In the genomic region with DNA sequence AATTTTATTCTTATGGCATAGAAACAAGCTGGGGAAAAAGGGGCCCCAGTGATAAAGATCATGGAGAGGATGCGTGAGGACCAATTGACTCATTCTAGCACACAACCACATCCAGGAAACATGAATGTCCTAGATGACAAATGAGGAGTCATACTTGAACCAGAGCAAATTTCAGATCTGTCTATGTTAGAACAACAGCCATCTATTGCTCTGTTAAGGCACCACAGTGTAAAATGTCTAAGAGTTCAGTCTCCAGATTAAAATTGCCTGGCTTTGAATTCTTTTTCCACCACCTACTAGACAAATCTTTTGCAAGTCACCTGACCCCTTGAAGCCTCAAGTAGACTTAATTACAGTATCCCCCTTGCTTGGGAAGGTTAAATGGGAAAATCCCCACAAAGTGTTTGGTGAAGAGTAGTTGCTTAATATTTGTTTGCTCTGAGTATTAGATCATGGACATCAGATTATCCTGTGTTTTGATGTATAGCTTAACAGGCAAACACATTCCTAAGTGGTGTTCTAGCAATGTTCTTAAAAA, we compare ENCODE assay signal across 8 cellular contexts.
DNase-seq lines count a peak whose midpoint lies in the region; ATAC-seq and TF ChIP-seq lines count a peak whose summit lies in the region.

No MANE protein-coding gene starts in this region.

- H3K9me3 ChIP-seq in Caco-2 = no peaks in the 10 kb centered on the region

- TF ChIP-seq CTCF in Caco-2 (IDR thresholded peaks at IDR 0.05; ENCODE audit: insufficient read depth in 1 of 2, low read depth in 1 of 2, low read length in 1 of 2, severe bottlenecking in 1 of 2, unreplicated experiment in 1 of 2) (no peak), NB4 (IDR thresholded peaks at IDR 0.05; ENCODE audit: low read depth, low read length) (no peak)

- no peak for DNase-seq in Caco-2
- DNase-seq in NB4 (ENCODE audit: low read depth) = peak; percentile 40
- DNase-seq in central memory CD4-positive, alpha-beta T cell = peak; percentile 23
- DNase-seq in stimulated activated effector memory CD8-positive, alpha-beta T cell treated with anti-CD3 and anti-CD28 coated beads, Interleukin-12 subunit alpha, Interleukin-12 subunit beta, amount 100 ng/mL, for 72 hours (ENCODE audit: low spot score in 2 of 2) = peak in 1 of 2 donors; percentile 63
- no peak for DNase-seq in OCI-M2 (lab: John Stamatoyannopoulos, UW; ENCODE audit: unreplicated experiment)
- no peak for DNase-seq in DMS 273 treated with DMSO at 0.1 percent for 48 hours (lab: John Stamatoyannopoulos, UW)

- no peaks in the 10 kb centered on the region for H3K9me3 Mint-ChIP-seq in Caco-2 (ENCODE audit: unreplicated experiment)
- H3K9me3 Mint-ChIP-seq in stimulated activated effector memory CD8-positive, alpha-beta T cell treated with anti-CD3 and anti-CD28 coated beads, Interleukin-12 subunit alpha, Interleukin-12 subunit beta, amount 100 ng/mL, for 72 hours = no peaks in the 10 kb centered on the region

- H3K4me3 ChIP-seq in Caco-2 (ENCODE audit: low read depth, low read length) (no peak overlapping the region), NB4 (ENCODE audit: low read depth, low read length) (no peak overlapping the region)

- CTCF ChIA-PET in Caco-2 (lab: Charles Lee) = no interaction called here

- POLR2A ChIA-PET in Caco-2 (lab: Charles Lee) = no interaction called here

- no peaks in the 10 kb centered on the region for H3K27me3 ChIP-seq in Caco-2 (replicated peaks; ENCODE audit: control insufficient read depth, insufficient read depth, low read length)

- H3K4me1 Mint-ChIP-seq in Caco-2 (ENCODE audit: low read depth, unreplicated experiment) = peaks cover 40% of the 10 kb centered on the region
- peaks cover 46% of the 10 kb centered on the region for H3K4me1 Mint-ChIP-seq in stimulated activated effector memory CD8-positive, alpha-beta T cell treated with anti-CD3 and anti-CD28 coated beads, Interleukin-12 subunit alpha, Interleukin-12 subunit beta, amount 100 ng/mL, for 72 hours

- peak; percentile 79 for ATAC-seq in GM21723 (IDR thresholded peaks at IDR 0.05; ENCODE audit: unreplicated experiment)
- peak; percentile 100 for ATAC-seq in stimulated activated effector memory CD8-positive, alpha-beta T cell treated with anti-CD3 and anti-CD28 coated beads, Interleukin-12 subunit alpha, Interleukin-12 subunit beta, amount 100 ng/mL, for 72 hours
- no peak for ATAC-seq in GM21528 (IDR thresholded peaks at IDR 0.05; ENCODE audit: low FRiP score, unreplicated experiment)

- BruUV-seq in Caco-2 (replicated peaks; lab: Mats Ljungman, UMichigan) = no TSS peak

- intact Hi-C loops in Caco-2 (cut with micrococcal nuclease; ENCODE audit: unreplicated experiment) = loop anchor here (10.0 kb wide), 1 partner anchor 247 kb away; no protein-coding TSS in a partner anchor

- no peak overlapping the region for H3K4me3 Mint-ChIP-seq in Caco-2 (ENCODE audit: unreplicated experiment)
- H3K4me3 Mint-ChIP-seq in stimulated activated effector memory CD8-positive, alpha-beta T cell treated with anti-CD3 and anti-CD28 coated beads, Interleukin-12 subunit alpha, Interleukin-12 subunit beta, amount 100 ng/mL, for 72 hours = peak overlapping the region; percentile 40

- H3K4me1 ChIP-seq in Caco-2 = peaks cover 48% of the 10 kb centered on the region

- H3K27me3 Mint-ChIP-seq in Caco-2 (ENCODE audit: insufficient read depth, unreplicated experiment) = no peaks in the 10 kb centered on the region

- H3K36me3 Mint-ChIP-seq in Caco-2 (ENCODE audit: insufficient read depth, unreplicated experiment) = peaks cover 3% of the 10 kb centered on the region
- no peaks in the 10 kb centered on the region for H3K36me3 Mint-ChIP-seq in stimulated activated effector memory CD8-positive, alpha-beta T cell treated with anti-CD3 and anti-CD28 coated beads, Interleukin-12 subunit alpha, Interleukin-12 subunit beta, amount 100 ng/mL, for 72 hours

- H3K36me3 ChIP-seq in Caco-2 (ENCODE audit: control insufficient read depth, insufficient read depth, low read length) = no peaks in the 10 kb centered on the region

- TF ChIP-seq POLR2A in NB4 (IDR thresholded peaks at IDR 0.05; ENCODE audit: extremely low read depth, insufficient read length) = no peak

- H3K27ac Mint-ChIP-seq in Caco-2 (ENCODE audit: unreplicated experiment) = peak overlapping the region; percentile 8
- H3K27ac Mint-ChIP-seq in stimulated activated effector memory CD8-positive, alpha-beta T cell treated with anti-CD3 and anti-CD28 coated beads, Interleukin-12 subunit alpha, Interleukin-12 subunit beta, amount 100 ng/mL, for 72 hours = peak overlapping the region; percentile 83

Comparison
In these comparisons a context has a peak if more than half of its experiments do, and no peak if none do; other contexts are left out.
1. DNase-seq: peak in NB4 (single experiment) and central memory CD4-positive, alpha-beta T cell (single experiment); none in Caco-2 (0 of 2), OCI-M2 (single experiment) and DMS 273 treated with DMSO at 0.1 percent for 48 hours (single experiment).